Comparison of ENCODE assay signal across 12 cellular contexts in genomic region chr20:40286991-40287531, GRCh38.
DNase-seq lines count a peak whose midpoint lies in the region; TF ChIP-seq lines count a peak whose summit lies in the region.
"Had no signal": no experiment of that assay in that cellular context is flagged by ENCODE, and none has a peak within 500 bp of the region (broad histone marks: within the 10 kb centered on the region; RNA-seq: fewer than 3 reads in every experiment).

No MANE protein-coding gene starts in this region.

- H3K9me3 ChIP-seq in left ventricle myocardium inferior (replicated peaks) = no peaks in the 10 kb centered on the region
- no peaks in the 10 kb centered on the region for H3K9me3 ChIP-seq in CD4-positive, alpha-beta memory T cell (ENCODE audit: control insufficient read depth in 1 of 2, low read length in 2 of 2)
- H3K9me3 ChIP-seq: BLaER1 had no signal

- peak overlapping the region; percentile 61 for H3K27ac ChIP-seq in left ventricle myocardium inferior (replicated peaks)
- peak overlapping the region; percentile 64 for H3K27ac ChIP-seq in rectal smooth muscle tissue (ENCODE audit: low read depth, low read length)
- H3K27ac ChIP-seq in CD4-positive, alpha-beta memory T cell (ENCODE audit: low read depth, low read length) = no peak overlapping the region
- H3K27ac ChIP-seq: BLaER1 had no signal

- no peak for TF ChIP-seq CTCF in left ventricle myocardium inferior (IDR thresholded peaks at IDR 0.05; ENCODE audit: borderline replicate concordance)
- no peak for TF ChIP-seq CTCF in HFFc6 (IDR thresholded peaks at IDR 0.05)

- no peaks in the 10 kb centered on the region; the same call in 1 of the 2 replicates for H3K27me3 Mint-ChIP-seq in HFFc6 (ENCODE audit: insufficient read depth)
- H3K27me3 Mint-ChIP-seq in CD4-positive, alpha-beta memory T cell = no peaks in the 10 kb centered on the region
- H3K27me3 Mint-ChIP-seq: central memory CD8-positive, alpha-beta T cell had no signal

- no peaks in the 10 kb centered on the region for H3K36me3 Mint-ChIP-seq in HFFc6 (ENCODE audit: low read depth)
- no peaks in the 10 kb centered on the region for H3K36me3 Mint-ChIP-seq in CD4-positive, alpha-beta memory T cell

- H3K4me1 ChIP-seq in left ventricle myocardium inferior (peaks cover 10% of the 10 kb centered on the region), rectal smooth muscle tissue (ENCODE audit: control insufficient read depth, insufficient read depth, low read length) (peaks cover 5% of the 10 kb centered on the region)
- H3K4me1 ChIP-seq in CD4-positive, alpha-beta memory T cell (ENCODE audit: insufficient read depth, low read length) = no peaks in the 10 kb centered on the region
- H3K4me1 ChIP-seq: BLaER1 had no signal

- H3K27ac Mint-ChIP-seq in HFFc6 = no peak overlapping the region
- no peak overlapping the region for H3K27ac Mint-ChIP-seq in CD4-positive, alpha-beta memory T cell

- intact Hi-C loops in left ventricle myocardium inferior (cut with micrococcal nuclease) = no loop called here
- intact Hi-C loops in CD4-positive, alpha-beta memory T cell (cut with micrococcal nuclease) = no loop called here

- POLR2A ChIA-PET in CD4-positive, alpha-beta memory T cell (lab: Charles Lee; ENCODE audit: partially characterized antibody) = no interaction called here

- no peak overlapping the region for H3K9ac ChIP-seq in rectal smooth muscle tissue (ENCODE audit: low read length)
- H3K9ac ChIP-seq: BLaER1 had no signal

- CTCF ChIA-PET in CD4-positive, alpha-beta memory T cell (lab: Charles Lee; ENCODE audit: partially characterized antibody) = no interaction called here

- H3K4me3 ChIP-seq in left ventricle myocardium inferior (no peak overlapping the region), rectal smooth muscle tissue (ENCODE audit: low read length) (no peak overlapping the region)
- H3K4me3 ChIP-seq in CD4-positive, alpha-beta memory T cell (ENCODE audit: low read length in 2 of 2) = no peak overlapping the region
- H3K4me3 ChIP-seq: BLaER1 had no signal

- H3K36me3 ChIP-seq in left ventricle myocardium inferior = no peaks in the 10 kb centered on the region
- no peaks in the 10 kb centered on the region for H3K36me3 ChIP-seq in rectal smooth muscle tissue (ENCODE audit: control insufficient read depth, insufficient read depth, low read length)
- H3K36me3 ChIP-seq in CD4-positive, alpha-beta memory T cell (ENCODE audit: insufficient read depth, low read length) = no peaks in the 10 kb centered on the region
- H3K36me3 ChIP-seq: BLaER1 had no signal

- H3K9me3 Mint-ChIP-seq in HFFc6 = peaks cover 59% of the 10 kb centered on the region
- peaks cover 0 to 2% (median 0%) of the 10 kb centered on the region in 8 donors for H3K9me3 Mint-ChIP-seq in CD4-positive, alpha-beta memory T cell
- H3K9me3 Mint-ChIP-seq: central memory CD8-positive, alpha-beta T cell had no signal

- H3K4me3 Mint-ChIP-seq in HFFc6 = no peak overlapping the region
- H3K4me3 Mint-ChIP-seq in CD4-positive, alpha-beta memory T cell = no peak overlapping the region
- H3K4me3 Mint-ChIP-seq: central memory CD8-positive, alpha-beta T cell had no signal

- no peaks in the 10 kb centered on the region for H3K27me3 ChIP-seq in left ventricle myocardium inferior (ENCODE audit: low read depth)
- H3K27me3 ChIP-seq in rectal smooth muscle tissue (ENCODE audit: control insufficient read depth, insufficient read depth, low read length) = no peaks in the 10 kb centered on the region
- no peaks in the 10 kb centered on the region for H3K27me3 ChIP-seq in CD4-positive, alpha-beta memory T cell (ENCODE audit: insufficient read depth, low read length)
- H3K27me3 ChIP-seq: BLaER1 had no signal

- H3K4me1 Mint-ChIP-seq in HFFc6 (ENCODE audit: low read depth) = no peaks in the 10 kb centered on the region
- no peaks in the 10 kb centered on the region for H3K4me1 Mint-ChIP-seq in CD4-positive, alpha-beta memory T cell
- H3K4me1 Mint-ChIP-seq: central memory CD8-positive, alpha-beta T cell had no signal

- DNase-seq in GOT3 (lab: John Stamatoyannopoulos, UW) (peak; percentile 14), amygdala (lab: John Stamatoyannopoulos, UW) (peak in 30 of 56 donors; percentile 2 to 55 (median 23)), left ventricle myocardium inferior (peak; percentile 83), NCI-H146 (lab: John Stamatoyannopoulos, UW) (no peak), HFFc6 (no peak)
- no peak for DNase-seq in CD4-positive, alpha-beta memory T cell
- DNase-seq in activated CD8-positive, alpha-beta memory T cell treated with anti-CD3 and anti-CD28 coated beads, Interleukin-2, amount 50 U/mL, for 48 hours = no peak
- DNase-seq: NCI-H1694; stimulated activated naive CD4-positive, alpha-beta T cell treated with Interleukin-2 at 50 U/mL for 16 hours had no signal

Comparison
In these comparisons a context has a peak if more than half of its experiments do, and no peak if none do; other contexts are left out.
1. DNase-seq: peak in GOT3 (single experiment), amygdala (30 of 56) and left ventricle myocardium inferior (single experiment); none in NCI-H146 (single experiment), HFFc6 (single experiment), CD4-positive, alpha-beta memory T cell (0 of 5) and activated CD8-positive, alpha-beta memory T cell treated with anti-CD3 and anti-CD28 coated beads, Interleukin-2, amount 50 U/mL, for 48 hours (single experiment).